8 cellular contexts compared by ENCODE assay signal in the genomic region with DNA sequence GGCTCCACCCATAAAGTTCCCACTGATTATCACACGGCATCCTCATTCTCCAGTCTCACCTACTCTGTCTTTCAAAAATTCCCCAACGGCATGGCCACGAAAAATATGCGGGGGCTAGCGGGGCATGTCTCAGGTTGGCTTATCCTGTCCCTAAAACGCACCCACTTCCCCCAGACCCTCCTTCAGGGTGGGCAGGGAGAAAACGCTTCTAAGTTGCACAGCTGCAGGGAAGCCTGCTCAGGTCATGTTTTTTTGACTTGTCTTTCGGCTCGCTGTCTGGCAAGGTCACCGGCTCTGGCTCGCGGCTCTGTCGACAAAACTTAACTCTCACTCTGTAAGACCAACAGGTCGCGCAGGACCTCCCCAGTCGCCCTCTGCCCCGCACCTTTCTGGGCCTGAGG. TPM values are rescaled to one million over a fixed set of nuclear protein-coding genes. Genes with fewer than 3 reads are reported as not detected.
A peak's percentile ranks its signal among the peaks of the same experiment; 100 is the strongest.
DNase-seq lines count a peak whose midpoint lies in the region; ATAC-seq, FAIRE-seq and TF ChIP-seq lines count a peak whose summit lies in the region.

No MANE protein-coding gene starts in this region.

- H3K27ac ChIP-seq in left ventricle myocardium inferior (replicated peaks) (peak overlapping the region; percentile 96), mesendoderm (ENCODE audit: low read depth, low read length) (no peak overlapping the region)

- peak; percentile 0 for ATAC-seq in HG03521 (IDR thresholded peaks at IDR 0.05; ENCODE audit: unreplicated experiment)

- peaks cover 7% of the 10 kb centered on the region for H3K79me2 ChIP-seq in mesendoderm (ENCODE audit: control insufficient read depth, insufficient read depth, low read length)

- H3K4me2 ChIP-seq in mesendoderm (ENCODE audit: low read length) = peak overlapping the region; percentile 71

- H2BK5ac ChIP-seq in mesendoderm (ENCODE audit: low read length) = no peak overlapping the region

- H3K9ac ChIP-seq in mesendoderm (ENCODE audit: low read length) = peak overlapping the region; percentile 67

- no peak overlapping the region for H3K4ac ChIP-seq in mesendoderm (ENCODE audit: low read depth, low read length)

- no peaks in the 10 kb centered on the region for H3K27me3 ChIP-seq in left ventricle myocardium inferior (ENCODE audit: low read depth)
- no peaks in the 10 kb centered on the region for H3K27me3 ChIP-seq in mesendoderm (ENCODE audit: insufficient read depth, low read length, poor library complexity)

- no peak overlapping the region for H3K23ac ChIP-seq in mesendoderm (ENCODE audit: low read length)

- H3K36me3 ChIP-seq in left ventricle myocardium inferior = no peaks in the 10 kb centered on the region
- no peaks in the 10 kb centered on the region for H3K36me3 ChIP-seq in mesendoderm (ENCODE audit: control insufficient read depth, insufficient read depth, low read length)

- peak overlapping the region; percentile 86 for H3K56ac ChIP-seq in mesendoderm (ENCODE audit: low read length)

- TF ChIP-seq CTCF in left ventricle myocardium inferior (IDR thresholded peaks at IDR 0.05; ENCODE audit: borderline replicate concordance) (no peak), astrocyte of the cerebellum (IDR thresholded peaks at IDR 0.05; ENCODE audit: low read depth, low read length, missing control alignments) (no peak)

- peak overlapping the region; percentile 90 for H3K4me3 ChIP-seq in left ventricle myocardium inferior
- peak overlapping the region; percentile 73 for H3K4me3 ChIP-seq in astrocyte of the cerebellum (ENCODE audit: low read depth, low read length)
- H3K4me3 ChIP-seq in mesendoderm (ENCODE audit: low read length) = peak overlapping the region; percentile 57

- TF ChIP-seq POLR2A in H54 (IDR thresholded peaks at IDR 0.05; ENCODE audit: low read depth, low read length) = no peak

- no peaks in the 10 kb centered on the region for H3K79me1 ChIP-seq in mesendoderm (ENCODE audit: low read length)

- peak overlapping the region; percentile 4 for H3K18ac ChIP-seq in mesendoderm (ENCODE audit: low read length)

- no peak overlapping the region for H4K8ac ChIP-seq in mesendoderm (ENCODE audit: low read depth, low read length)

- no CpG with 5 or more reads among the region's 17 CpGs for WGBS in mesendoderm (ENCODE audit: extremely low coverage, insufficient coverage, low lambda C conversion rate)

- H3K9me3 ChIP-seq in left ventricle myocardium inferior (replicated peaks) = no peaks in the 10 kb centered on the region

- in situ Hi-C loops in astrocyte of the cerebellum (cut with HindIII; ENCODE audit: low sequenced_read_pairs) = loop anchor here (25.0 kb wide), 1 partner anchor 205 kb away; no protein-coding TSS in a partner anchor

- no peak overlapping the region for H4K5ac ChIP-seq in mesendoderm (ENCODE audit: low read length)

- FAIRE-seq in H54 (lab: Jason Lieb, UNC) (no peak), RCC 7860 (lab: Jason Lieb, UNC) (no peak)

- H2AK5ac ChIP-seq in mesendoderm (ENCODE audit: low read length) = no peak overlapping the region

- DNase-seq in left ventricle myocardium inferior (no peak), cardiac septum (ENCODE audit: low spot score) (no peak), astrocyte of the cerebellum (ENCODE audit: low read depth) (no peak), mesendoderm (no peak), H54 (ENCODE audit: insufficient read length, low spot score) (no peak), RCC 7860 (ENCODE audit: low spot score) (no peak), DMS53 treated with DMSO at 0.1 percent for 48 hours (lab: John Stamatoyannopoulos, UW; ENCODE audit: unreplicated experiment) (no peak)

- H3K4me1 ChIP-seq in left ventricle myocardium inferior = peaks cover 94% of the 10 kb centered on the region
- H3K4me1 ChIP-seq in mesendoderm (ENCODE audit: control insufficient read depth, low read depth, low read length) = no peaks in the 10 kb centered on the region

- H2BK15ac ChIP-seq in mesendoderm (replicated peaks; ENCODE audit: low read depth) = no peak overlapping the region

- intact Hi-C loops in left ventricle myocardium inferior (cut with micrococcal nuclease) = loop anchor here (5.0 kb wide), 1 partner anchor 135 kb away; no protein-coding TSS in a partner anchor
- intact Hi-C loops in cardiac septum (cut with DNase I) = loop anchor here (1.0 to 10.0 kb wide), 5 partner anchors 48 to 588 kb away; partner anchors contain the start of genes ANKIB1 and KRIT1

- no peak overlapping the region for H2BK120ac ChIP-seq in mesendoderm (ENCODE audit: low read depth, low read length)

RNA-seq across cellular contexts. Expression of gene CDK6, which starts 3.8 kb away (rescaled TPM):
- total RNA-seq in left ventricle myocardium inferior (16.5 TPM), cardiac septum (12.4 TPM)
- 10.9 TPM for polyA plus RNA-seq in mesendoderm (2013, experiment 1 of 2)
- polyA plus RNA-seq in mesendoderm (2013, experiment 2 of 2) = 9.9 TPM
